Comparison of ENCODE assay signal across 1 cellular context in the genomic region with DNA sequence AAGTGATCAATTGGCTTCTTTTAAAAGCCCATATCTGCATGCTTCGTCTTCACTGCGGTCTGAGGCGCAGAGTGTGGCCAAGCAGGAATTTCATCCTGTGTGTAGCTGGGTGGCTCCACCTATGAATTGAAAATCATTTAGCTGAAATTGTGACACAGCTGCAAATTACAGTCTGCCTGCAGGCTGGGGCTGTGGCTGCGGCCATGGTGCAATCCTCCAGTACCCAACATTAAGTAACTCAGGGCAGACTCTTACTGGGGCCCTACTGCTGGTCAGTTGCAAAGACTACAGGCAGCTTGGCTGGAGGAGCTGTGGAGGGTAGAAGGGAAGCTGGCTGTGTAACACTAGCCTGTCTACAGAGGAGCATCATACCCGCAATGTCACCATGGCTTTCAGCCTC.
TF ChIP-seq lines count a peak whose summit lies in the region.

No MANE protein-coding gene starts in this region.

TF ChIP-seq in K562, 482 proteins besides CTCF, POLR2A, EP300 and RAD21 (continued from another document):
- TF ChIP-seq, protein P1, sequence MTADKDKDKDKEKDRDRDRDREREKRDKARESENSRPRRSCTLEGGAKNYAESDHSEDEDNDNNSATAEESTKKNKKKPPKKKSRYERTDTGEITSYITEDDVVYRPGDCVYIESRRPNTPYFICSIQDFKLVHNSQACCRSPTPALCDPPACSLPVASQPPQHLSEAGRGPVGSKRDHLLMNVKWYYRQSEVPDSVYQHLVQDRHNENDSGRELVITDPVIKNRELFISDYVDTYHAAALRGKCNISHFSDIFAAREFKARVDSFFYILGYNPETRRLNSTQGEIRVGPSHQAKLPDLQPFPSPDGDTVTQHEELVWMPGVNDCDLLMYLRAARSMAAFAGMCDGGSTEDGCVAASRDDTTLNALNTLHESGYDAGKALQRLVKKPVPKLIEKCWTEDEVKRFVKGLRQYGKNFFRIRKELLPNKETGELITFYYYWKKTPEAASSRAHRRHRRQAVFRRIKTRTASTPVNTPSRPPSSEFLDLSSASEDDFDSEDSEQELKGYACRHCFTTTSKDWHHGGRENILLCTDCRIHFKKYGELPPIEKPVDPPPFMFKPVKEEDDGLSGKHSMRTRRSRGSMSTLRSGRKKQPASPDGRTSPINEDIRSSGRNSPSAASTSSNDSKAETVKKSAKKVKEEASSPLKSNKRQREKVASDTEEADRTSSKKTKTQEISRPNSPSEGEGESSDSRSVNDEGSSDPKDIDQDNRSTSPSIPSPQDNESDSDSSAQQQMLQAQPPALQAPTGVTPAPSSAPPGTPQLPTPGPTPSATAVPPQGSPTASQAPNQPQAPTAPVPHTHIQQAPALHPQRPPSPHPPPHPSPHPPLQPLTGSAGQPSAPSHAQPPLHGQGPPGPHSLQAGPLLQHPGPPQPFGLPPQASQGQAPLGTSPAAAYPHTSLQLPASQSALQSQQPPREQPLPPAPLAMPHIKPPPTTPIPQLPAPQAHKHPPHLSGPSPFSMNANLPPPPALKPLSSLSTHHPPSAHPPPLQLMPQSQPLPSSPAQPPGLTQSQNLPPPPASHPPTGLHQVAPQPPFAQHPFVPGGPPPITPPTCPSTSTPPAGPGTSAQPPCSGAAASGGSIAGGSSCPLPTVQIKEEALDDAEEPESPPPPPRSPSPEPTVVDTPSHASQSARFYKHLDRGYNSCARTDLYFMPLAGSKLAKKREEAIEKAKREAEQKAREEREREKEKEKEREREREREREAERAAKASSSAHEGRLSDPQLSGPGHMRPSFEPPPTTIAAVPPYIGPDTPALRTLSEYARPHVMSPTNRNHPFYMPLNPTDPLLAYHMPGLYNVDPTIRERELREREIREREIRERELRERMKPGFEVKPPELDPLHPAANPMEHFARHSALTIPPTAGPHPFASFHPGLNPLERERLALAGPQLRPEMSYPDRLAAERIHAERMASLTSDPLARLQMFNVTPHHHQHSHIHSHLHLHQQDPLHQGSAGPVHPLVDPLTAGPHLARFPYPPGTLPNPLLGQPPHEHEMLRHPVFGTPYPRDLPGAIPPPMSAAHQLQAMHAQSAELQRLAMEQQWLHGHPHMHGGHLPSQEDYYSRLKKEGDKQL (CRISPR knock-in tag; IDR thresholded peaks at IDR 0.05; ENCODE audit: borderline replicate concordance), result no peak
- TF ChIP-seq CCAR2 (IDR thresholded peaks at IDR 0.05; ENCODE audit: low read depth, low read length), result no peak
- TF ChIP-seq, protein P2, sequence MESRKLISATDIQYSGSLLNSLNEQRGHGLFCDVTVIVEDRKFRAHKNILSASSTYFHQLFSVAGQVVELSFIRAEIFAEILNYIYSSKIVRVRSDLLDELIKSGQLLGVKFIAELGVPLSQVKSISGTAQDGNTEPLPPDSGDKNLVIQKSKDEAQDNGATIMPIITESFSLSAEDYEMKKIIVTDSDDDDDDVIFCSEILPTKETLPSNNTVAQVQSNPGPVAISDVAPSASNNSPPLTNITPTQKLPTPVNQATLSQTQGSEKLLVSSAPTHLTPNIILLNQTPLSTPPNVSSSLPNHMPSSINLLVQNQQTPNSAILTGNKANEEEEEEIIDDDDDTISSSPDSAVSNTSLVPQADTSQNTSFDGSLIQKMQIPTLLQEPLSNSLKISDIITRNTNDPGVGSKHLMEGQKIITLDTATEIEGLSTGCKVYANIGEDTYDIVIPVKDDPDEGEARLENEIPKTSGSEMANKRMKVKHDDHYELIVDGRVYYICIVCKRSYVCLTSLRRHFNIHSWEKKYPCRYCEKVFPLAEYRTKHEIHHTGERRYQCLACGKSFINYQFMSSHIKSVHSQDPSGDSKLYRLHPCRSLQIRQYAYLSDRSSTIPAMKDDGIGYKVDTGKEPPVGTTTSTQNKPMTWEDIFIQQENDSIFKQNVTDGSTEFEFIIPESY (CRISPR knock-in tag; IDR thresholded peaks at IDR 0.05), result no peak
